8 cellular contexts compared by ENCODE assay signal in the genomic region with DNA sequence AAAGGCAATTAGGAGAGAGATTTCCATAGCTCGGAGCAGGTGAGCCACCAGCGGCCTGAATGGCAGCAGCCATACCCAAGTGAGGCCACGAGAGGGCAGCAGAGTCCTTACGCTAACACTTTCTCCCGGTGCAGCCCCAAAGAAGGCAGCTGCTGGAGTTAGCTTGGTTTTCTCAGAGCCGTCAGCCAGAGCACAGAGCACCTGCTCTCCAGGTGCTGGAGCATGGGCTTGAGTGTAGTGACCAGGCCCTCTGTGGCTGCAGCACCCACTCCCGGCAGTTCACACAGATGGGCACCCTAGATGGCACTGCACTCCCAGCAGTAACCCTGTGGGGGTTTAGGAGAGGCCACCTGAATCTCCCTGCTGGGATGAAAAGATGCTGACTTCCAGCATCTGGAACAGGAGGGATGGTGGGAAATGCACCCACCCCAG. TPM values are rescaled to one million over a fixed set of nuclear protein-coding genes. Genes with fewer than 3 reads are reported as not detected.
A peak's percentile ranks its signal among the peaks of the same experiment; 100 is the strongest.
DNase-seq lines count a peak whose midpoint lies in the region; ATAC-seq and TF ChIP-seq lines count a peak whose summit lies in the region.

No MANE protein-coding gene starts in this region.

- peaks cover 40% of the 10 kb centered on the region for H3K4me1 Mint-ChIP-seq in CD8-positive, alpha-beta T cell (ENCODE audit: low read depth)
- peaks cover 14% of the 10 kb centered on the region for H3K4me1 Mint-ChIP-seq in activated T-helper 2 cell treated with anti-CD3 and anti-CD28 coated beads, Interferon-gamma antibody, Interleukin-2, Interleukin-4, amounts not matched to agents 10 μg/mL and 5 μg/mL and 100 μg/mL, durations not matched to agents 14 hours and 24 hours and 36 hours (ENCODE audit: low read depth)

- H3K9me3 Mint-ChIP-seq in CD8-positive, alpha-beta T cell, result no peaks in the 10 kb centered on the region
- H3K9me3 Mint-ChIP-seq in activated T-helper 2 cell treated with anti-CD3 and anti-CD28 coated beads, Interferon-gamma antibody, Interleukin-2, Interleukin-4, amounts not matched to agents 10 μg/mL and 5 μg/mL and 100 μg/mL, durations not matched to agents 14 hours and 24 hours and 36 hours, result no peaks in the 10 kb centered on the region

- H2AFZ ChIP-seq in MM.1S (ENCODE audit: low read length), result no peak overlapping the region

- no peak overlapping the region for H3K9ac ChIP-seq in MM.1S (ENCODE audit: low read length)

- H3K4me3 ChIP-seq in CD8-positive, alpha-beta T cell (ENCODE audit: low read depth, low read length), result peak overlapping the region; percentile 44
- H3K4me3 ChIP-seq in MM.1S (ENCODE audit: low read length) (no peak overlapping the region), foreskin fibroblast (ENCODE audit: low read depth in 1 of 2, low read length in 2 of 2) (no peak overlapping the region), neutrophil (ENCODE audit: low read depth in 1 of 2, low read length in 1 of 2) (no peak overlapping the region), suprapubic skin (no peak overlapping the region)

- peak overlapping the region; percentile 61 for H3K4me3 Mint-ChIP-seq in CD8-positive, alpha-beta T cell
- H3K4me3 Mint-ChIP-seq in activated T-helper 2 cell treated with anti-CD3 and anti-CD28 coated beads, Interferon-gamma antibody, Interleukin-2, Interleukin-4, amounts not matched to agents 10 μg/mL and 5 μg/mL and 100 μg/mL, durations not matched to agents 14 hours and 24 hours and 36 hours (ENCODE audit: low read depth), result no peak overlapping the region

- H3K4me1 ChIP-seq in CD8-positive, alpha-beta T cell (ENCODE audit: insufficient read depth, low read length), result peaks cover 46% of the 10 kb centered on the region
- peaks cover 36% of the 10 kb centered on the region for H3K4me1 ChIP-seq in MM.1S (ENCODE audit: low read length)
- peaks cover 4 to 8% of the 10 kb centered on the region in 2 experiments for H3K4me1 ChIP-seq in neutrophil (ENCODE audit: control insufficient read depth in 1 of 2, insufficient read depth in 1 of 2, low read depth in 1 of 2, low read length in 1 of 2)
- H3K4me1 ChIP-seq in suprapubic skin, result peaks cover 39% of the 10 kb centered on the region

- no peaks in the 10 kb centered on the region for H3K27me3 ChIP-seq in CD8-positive, alpha-beta T cell (ENCODE audit: insufficient read depth, low read length)
- no peaks in the 10 kb centered on the region for H3K27me3 ChIP-seq in MM.1S (replicated peaks; ENCODE audit: insufficient read depth, low read length)
- H3K27me3 ChIP-seq in neutrophil, result no peaks in the 10 kb centered on the region
- H3K27me3 ChIP-seq in suprapubic skin, result no peaks in the 10 kb centered on the region

- no peaks in the 10 kb centered on the region for H3F3A ChIP-seq in MM.1S (ENCODE audit: insufficient read depth, low read length)

- no peaks in the 10 kb centered on the region for H3K9me3 ChIP-seq in CD8-positive, alpha-beta T cell (ENCODE audit: low read length)
- H3K9me3 ChIP-seq in MM.1S (replicated peaks; ENCODE audit: insufficient read depth, low read length) (no peaks in the 10 kb centered on the region), neutrophil (no peaks in the 10 kb centered on the region), suprapubic skin (no peaks in the 10 kb centered on the region)

- no peak for TF ChIP-seq EP300 in suprapubic skin (IDR thresholded peaks at IDR 0.05)

- intact Hi-C loops in CD8-positive, alpha-beta T cell (cut with DNase I, micrococcal nuclease), result loop anchor here (1.0 to 5.0 kb wide), 9 partner anchors 15 to 251 kb away; partner anchors contain the start of genes NUAK2 (in 1 of the 2) and TMCC2 (in 1 of the 2)
- intact Hi-C loops in activated T-helper 2 cell treated with anti-CD3 and anti-CD28 coated beads, Interferon-gamma antibody, Interleukin-2, Interleukin-4, amounts not matched to agents 10 μg/mL and 5 μg/mL and 100 μg/mL, durations not matched to agents 14 hours and 24 hours and 36 hours (cut with micrococcal nuclease), result loop anchor here (1.0 kb wide), 2 partner anchors 13 to 52 kb away; no protein-coding TSS in a partner anchor

- peak; percentile 95 for TF ChIP-seq CTCF in CD8-positive, alpha-beta T cell (IDR thresholded peaks at IDR 0.05)
- TF ChIP-seq CTCF in MM.1S (IDR thresholded peaks at IDR 0.05; ENCODE audit: low read length), result peak; percentile 100
- TF ChIP-seq CTCF in RWPE1 (conservative IDR thresholded peaks at IDR 0.05; ENCODE audit: low read depth), result peak; percentile 97
- TF ChIP-seq CTCF in foreskin fibroblast (IDR thresholded peaks at IDR 0.05; ENCODE audit: low read depth, low read length), result peak; percentile 98
- TF ChIP-seq CTCF in neutrophil (IDR thresholded peaks at IDR 0.05), result peak; percentile 98
- peak; percentile 96 to 97 for TF ChIP-seq CTCF in suprapubic skin (IDR thresholded peaks at IDR 0.05)

- H3K79me2 ChIP-seq in MM.1S (ENCODE audit: low read length), result no peaks in the 10 kb centered on the region

- no peaks in the 10 kb centered on the region for H3K9me2 ChIP-seq in MM.1S (replicated peaks; ENCODE audit: insufficient read depth, low read length)

- peak; percentile 76 to 94 (median 83) for DNase-seq in CD8-positive, alpha-beta T cell
- peak; percentile 92 for DNase-seq in MM.1S
- peak; percentile 96 for DNase-seq in RWPE1 (ENCODE audit: low spot score)
- DNase-seq in activated T-helper 2 cell treated with anti-CD3 and anti-CD28 coated beads, Interferon-gamma antibody, Interleukin-2, Interleukin-4, amounts not matched to agents 10 μg/mL and 5 μg/mL and 100 μg/mL, durations not matched to agents 14 hours and 24 hours and 36 hours (ENCODE audit: low spot score), result peak; percentile 73
- DNase-seq in foreskin fibroblast, result peak; percentile 63 to 89
- peak; percentile 89 to 90 for DNase-seq in suprapubic skin (ENCODE audit: low spot score in 2 of 2)

- no peak for TF ChIP-seq POLR2A in suprapubic skin (IDR thresholded peaks at IDR 0.05)

- POLR2A ChIA-PET in CD8-positive, alpha-beta T cell (lab: Charles Lee), result interaction anchor here (1.1 to 7.1 kb wide), 6 partner anchors 13 to 359 kb away, joined by 4 to 160 read pairs (median 6); partner anchors contain the start of genes ELK4 and NUAK2
- POLR2A ChIA-PET in RWPE1 (lab: Yijun Ruan, JAX; ENCODE audit: low non-redundant PET), result interaction anchor here (0.6 to 1.0 kb wide), 5 partner anchors 44 to 139 kb away, joined by 3 to 7 read pairs (median 3); no protein-coding TSS in a partner anchor

- H3K4me2 ChIP-seq in MM.1S (ENCODE audit: low read depth, low read length), result no peak overlapping the region

- H3K27me3 Mint-ChIP-seq in CD8-positive, alpha-beta T cell (ENCODE audit: low read depth), result no peaks in the 10 kb centered on the region
- peaks cover 4% of the 10 kb centered on the region for H3K27me3 Mint-ChIP-seq in activated T-helper 2 cell treated with anti-CD3 and anti-CD28 coated beads, Interferon-gamma antibody, Interleukin-2, Interleukin-4, amounts not matched to agents 10 μg/mL and 5 μg/mL and 100 μg/mL, durations not matched to agents 14 hours and 24 hours and 36 hours (ENCODE audit: low read depth)

- peaks cover 24% of the 10 kb centered on the region for H3K36me3 Mint-ChIP-seq in CD8-positive, alpha-beta T cell
- peaks cover 5% of the 10 kb centered on the region for H3K36me3 Mint-ChIP-seq in activated T-helper 2 cell treated with anti-CD3 and anti-CD28 coated beads, Interferon-gamma antibody, Interleukin-2, Interleukin-4, amounts not matched to agents 10 μg/mL and 5 μg/mL and 100 μg/mL, durations not matched to agents 14 hours and 24 hours and 36 hours (ENCODE audit: low read depth)

- no peak overlapping the region for H3K27ac ChIP-seq in CD8-positive, alpha-beta T cell (ENCODE audit: low read depth, low read length)
- H3K27ac ChIP-seq in MM.1S (ENCODE audit: low read length), result no peak overlapping the region
- H3K27ac ChIP-seq in RWPE1, result peak overlapping the region; percentile 90
- H3K27ac ChIP-seq in neutrophil, result peak overlapping the region; percentile 24
- H3K27ac ChIP-seq in suprapubic skin, result no peak overlapping the region

- H4K20me1 ChIP-seq in MM.1S (ENCODE audit: insufficient read depth, low read length), result no peaks in the 10 kb centered on the region

- peak; percentile 88 for ATAC-seq in CD8-positive, alpha-beta T cell
- ATAC-seq in GM21576 (IDR thresholded peaks at IDR 0.05; ENCODE audit: unreplicated experiment), result peak; percentile 73

- CTCF ChIA-PET in CD8-positive, alpha-beta T cell (lab: Charles Lee), result interaction anchor here (0.6 to 32.2 kb wide), 36 partner anchors 8 to 441 kb away, joined by 3 to 1393 read pairs (median 5); partner anchors contain the start of genes KLHDC8A, NUAK2 and TMCC2
- CTCF ChIA-PET in RWPE1 (lab: Yijun Ruan, JAX), result interaction anchor here (0.5 to 9.0 kb wide), 53 partner anchors 8 to 825 kb away, joined by 3 to 622 read pairs (median 5); partner anchors contain the start of genes BLACAT1, KLHDC8A and NUAK2

- H3K27ac Mint-ChIP-seq in CD8-positive, alpha-beta T cell, result peak overlapping the region; percentile 83
- H3K27ac Mint-ChIP-seq in activated T-helper 2 cell treated with anti-CD3 and anti-CD28 coated beads, Interferon-gamma antibody, Interleukin-2, Interleukin-4, amounts not matched to agents 10 μg/mL and 5 μg/mL and 100 μg/mL, durations not matched to agents 14 hours and 24 hours and 36 hours, result no peak overlapping the region

- H3K36me3 ChIP-seq in CD8-positive, alpha-beta T cell (ENCODE audit: insufficient read depth, low read length), result no peaks in the 10 kb centered on the region
- H3K36me3 ChIP-seq in MM.1S (replicated peaks; ENCODE audit: insufficient read depth, low read length), result no peaks in the 10 kb centered on the region; the same call in 1 of the 2 replicates
- H3K36me3 ChIP-seq in neutrophil, result no peaks in the 10 kb centered on the region
- peaks cover 18% of the 10 kb centered on the region for H3K36me3 ChIP-seq in suprapubic skin

- WGBS in suprapubic skin, result 11% methylated on average over 7 of the region's 7 CpGs

RNA-seq across cellular contexts. Expression of gene TMCC2, which starts 45.8 kb away (rescaled TPM):
- 1 to 10 TPM; 1.5 to 2.0 TPM for total RNA-seq in CD8-positive, alpha-beta T cell
- 13.4 and 14.0 TPM in 2 replicates for total RNA-seq in activated T-helper 2 cell treated with anti-CD3 and anti-CD28 coated beads, Interferon-gamma antibody, Interleukin-2, Interleukin-4, amounts not matched to agents 10 μg/mL and 5 μg/mL and 100 μg/mL, durations not matched to agents 14 hours and 24 hours and 36 hours
- 1 to 10 TPM; 3.1 to 4.3 (median 4.1) TPM for total RNA-seq in suprapubic skin

RNA-seq across cellular contexts. Expression of gene NUAK2, which starts 48.0 kb away (rescaled TPM):
- 10 to 100 TPM; 17.1 to 18.3 TPM for total RNA-seq in CD8-positive, alpha-beta T cell
- 0.41 and 0.44 TPM in 2 replicates for total RNA-seq in activated T-helper 2 cell treated with anti-CD3 and anti-CD28 coated beads, Interferon-gamma antibody, Interleukin-2, Interleukin-4, amounts not matched to agents 10 μg/mL and 5 μg/mL and 100 μg/mL, durations not matched to agents 14 hours and 24 hours and 36 hours
- total RNA-seq in suprapubic skin, result 10 to 100 TPM; 16.2 to 41.2 (median 30.2) TPM

Comparison
In these comparisons a context has a peak if more than half of its experiments do, and no peak if none do; other contexts are left out.
1. H3K27ac ChIP-seq: peak in RWPE1 (single experiment) and neutrophil (single experiment); none in CD8-positive, alpha-beta T cell (single experiment), MM.1S (single experiment) and suprapubic skin (single experiment).
2. RNA of gene NUAK2, which starts 48.0 kb away (total RNA-seq): 16.2 to 41.2 TPM in suprapubic skin and 17.1 to 18.3 TPM in CD8-positive, alpha-beta T cell; 0.41 to 0.44 TPM in activated T-helper 2 cell treated with anti-CD3 and anti-CD28 coated beads, Interferon-gamma antibody, Interleukin-2, Interleukin-4, amounts not matched to agents 10 μg/mL and 5 μg/mL and 100 μg/mL, durations not matched to agents 14 hours and 24 hours and 36 hours; every median in the first group is over 10 times any median in the second.
3. Peak in every context shown above with its lines, with median percentiles within 50 percentile points of each other: DNase-seq and CTCF ChIP-seq.